8 cellular contexts compared by ENCODE assay signal in the genomic region with DNA sequence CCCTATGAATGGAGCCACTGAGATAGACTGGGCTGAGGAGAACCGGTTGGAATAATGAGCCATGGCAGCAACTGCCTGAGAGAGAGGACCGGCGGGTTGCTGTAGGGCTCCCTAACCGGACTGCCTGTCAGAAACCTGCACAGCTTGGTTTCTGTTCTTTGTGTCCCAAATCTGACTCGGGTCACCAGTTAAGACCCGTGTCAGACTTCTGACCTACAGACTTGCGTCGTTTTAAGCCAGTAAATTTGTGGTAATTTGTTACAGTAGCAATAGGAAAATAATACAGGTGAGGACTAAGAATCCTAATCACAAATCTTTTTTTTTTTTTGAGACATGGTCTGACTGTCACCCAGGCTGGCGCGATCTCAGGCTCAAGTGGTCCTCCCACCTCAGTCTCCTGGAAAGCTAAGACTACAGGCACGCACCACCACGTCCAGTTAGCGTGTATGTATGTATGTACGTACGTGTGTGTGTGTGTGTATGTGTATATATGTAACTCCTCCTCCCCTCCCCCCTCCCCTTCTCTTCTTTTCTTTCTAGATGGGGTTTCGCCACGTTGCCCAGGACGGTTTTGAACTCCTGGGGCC. TPM values are rescaled to one million over a fixed set of nuclear protein-coding genes. Genes with fewer than 3 reads are reported as not detected.
DNase-seq lines count a peak whose midpoint lies in the region; ATAC-seq, FAIRE-seq and TF ChIP-seq lines count a peak whose summit lies in the region.

No MANE protein-coding gene starts in this region.

- H3K4me2 ChIP-seq in keratinocyte (ENCODE audit: control insufficient read depth, extremely low read depth, insufficient read depth, low read depth, low read length): peak overlapping the region; percentile 88

- dilution Hi-C loops in keratinocyte (cut with MboI; ENCODE audit: extremely low pct_ligation_motif_present, low sequenced_read_pairs): no loop called here

- ATAC-seq in activated T-cell treated with anti-CD3 and anti-CD28 coated beads, Interleukin-2, amount 50 U/mL, for 72 hours (replicated peaks in 1 of 2): no peak
- no peak for ATAC-seq in activated T-helper 17 cell treated with anti-CD3 and anti-CD28 coated beads, Interleukin-2, amount 50 U/mL, for 72 hours (replicated peaks)
- ATAC-seq in HG02852 (IDR thresholded peaks at IDR 0.05; ENCODE audit: unreplicated experiment) (no peak), GM18873 (IDR thresholded peaks at IDR 0.05; ENCODE audit: low FRiP score, unreplicated experiment) (no peak)

- H3K4me1 ChIP-seq in keratinocyte (ENCODE audit: control insufficient read depth, extremely low read depth, insufficient read depth, low read length) (peaks cover 12% of the 10 kb centered on the region), thyroid gland (peaks cover 17 to 30% of the 10 kb centered on the region in 2 donors)

- H3K27ac ChIP-seq in keratinocyte (ENCODE audit: control insufficient read depth, insufficient read depth, low read length): peak overlapping the region; percentile 82
- peak overlapping the region; percentile 63 to 84 (median 74) for H3K27ac ChIP-seq in thyroid gland

- peak overlapping the region; percentile 85 for H3K27ac Mint-ChIP-seq in activated T-cell treated with anti-CD3 and anti-CD28 coated beads, Interleukin-2, amount 50 U/mL, for 72 hours
- H3K27ac Mint-ChIP-seq in activated T-helper 17 cell treated with anti-CD3 and anti-CD28 coated beads, Interleukin-2, amount 50 U/mL, for 72 hours: peak overlapping the region; percentile 100

- H3K4me3 ChIP-seq in keratinocyte (ENCODE audit: control insufficient read depth in 2 of 3, extremely low read depth in 1 of 3, insufficient read depth in 2 of 3, low read depth in 1 of 3, low read length in 3 of 3) (peak overlapping the region; percentile 73 to 89 (median 82)), thyroid gland (replicated peaks in 1 of 3) (peak overlapping the region; percentile 33 to 92 (median 83))

- H3K36me3 ChIP-seq in keratinocyte (ENCODE audit: control insufficient read depth in 2 of 2, extremely low read depth in 1 of 2, insufficient read depth in 2 of 2, low read length in 2 of 2) (peaks cover 32 to 53% of the 10 kb centered on the region in 2 experiments), thyroid gland (peaks cover 37 to 41% of the 10 kb centered on the region in 2 donors)

- peaks cover 49% of the 10 kb centered on the region for H3K4me1 Mint-ChIP-seq in activated T-cell treated with anti-CD3 and anti-CD28 coated beads, Interleukin-2, amount 50 U/mL, for 72 hours (ENCODE audit: low read depth)
- H3K4me1 Mint-ChIP-seq in activated T-helper 17 cell treated with anti-CD3 and anti-CD28 coated beads, Interleukin-2, amount 50 U/mL, for 72 hours: peaks cover 20% of the 10 kb centered on the region

- intact Hi-C loops in thyroid gland (cut with DNase I): no loop called here

- H3K9me3 ChIP-seq in keratinocyte (ENCODE audit: control insufficient read depth, low read depth, low read length) (no peaks in the 10 kb centered on the region), thyroid gland (no peaks in the 10 kb centered on the region)

- CTCF ChIA-PET in GM10248 (lab: Yijun Ruan, JAX): interaction anchor here (0.8 to 5.6 kb wide), 5 partner anchors 9 to 373 kb away, joined by 3 to 41 read pairs (median 8); a partner anchor contains a TSS

- TF ChIP-seq CTCF in keratinocyte (optimal IDR thresholded peaks at IDR 0.05 in 1 of 3, IDR thresholded peaks at IDR 0.05 in 1 of 3, conservative IDR thresholded peaks at IDR 0.05 in 1 of 3; ENCODE audit: extremely low read depth in 1 of 3, insufficient read depth in 2 of 3, low read length in 3 of 3) (no peak), thyroid gland (IDR thresholded peaks at IDR 0.05) (no peak), GM10248 (IDR thresholded peaks at IDR 0.05; ENCODE audit: control extremely low read depth, extremely low read depth, low read depth, missing control alignments) (no peak)

- no peaks in the 10 kb centered on the region for H4K20me1 ChIP-seq in keratinocyte (ENCODE audit: control insufficient read depth, extremely low read depth, insufficient read depth, low read length)

- no peak for DNase-seq in activated T-cell treated with anti-CD3 and anti-CD28 coated beads, Interleukin-2, amount 50 U/mL, for 72 hours
- DNase-seq in activated T-cell treated with anti-CD3 and anti-CD28 coated beads for 4 hours (no peak), keratinocyte (ENCODE audit: low read depth, low spot score) (no peak), thyroid gland (peak in 1 of 2 donors; percentile 16), GM10248 (ENCODE audit: extremely low spot score) (no peak)

- FAIRE-seq in keratinocyte (lab: Jason Lieb, UNC): no peak

- peaks cover 6 to 25% of the 10 kb centered on the region in 2 donors for H3K36me3 Mint-ChIP-seq in activated T-cell treated with anti-CD3 and anti-CD28 coated beads, Interleukin-2, amount 50 U/mL, for 72 hours (ENCODE audit: insufficient read depth in 2 of 2)
- H3K36me3 Mint-ChIP-seq in activated T-helper 17 cell treated with anti-CD3 and anti-CD28 coated beads, Interleukin-2, amount 50 U/mL, for 72 hours (ENCODE audit: low read depth): peaks cover 95% of the 10 kb centered on the region

- TF ChIP-seq POLR2A in thyroid gland (IDR thresholded peaks at IDR 0.05): no peak

- peak overlapping the region; percentile 88 for H3K9ac ChIP-seq in keratinocyte (ENCODE audit: control insufficient read depth, extremely low read depth, insufficient read depth, low read length)

- POLR2A ChIA-PET in GM10248 (lab: Yijun Ruan, JAX): interaction anchor here (0.9 to 2.0 kb wide), 4 partner anchors 9 to 274 kb away, joined by 3 to 6 read pairs (median 4); no protein-coding TSS in a partner anchor

- H3K27me3 Mint-ChIP-seq in activated T-cell treated with anti-CD3 and anti-CD28 coated beads, Interleukin-2, amount 50 U/mL, for 72 hours (ENCODE audit: low read depth): no peaks in the 10 kb centered on the region
- H3K27me3 Mint-ChIP-seq in activated T-helper 17 cell treated with anti-CD3 and anti-CD28 coated beads, Interleukin-2, amount 50 U/mL, for 72 hours: no peaks in the 10 kb centered on the region

- WGBS in thyroid gland, 2 donors: 30 to 31% methylated on average over 14 to 18 of the region's 18 CpGs

- no peaks in the 10 kb centered on the region for H3K9me1 ChIP-seq in keratinocyte (ENCODE audit: control insufficient read depth, extremely low read depth, insufficient read depth, low read length)

- H3K27me3 ChIP-seq in keratinocyte (ENCODE audit: control insufficient read depth, extremely low read depth, insufficient read depth, low read length): no peaks in the 10 kb centered on the region
- H3K27me3 ChIP-seq in thyroid gland: no peaks in the 10 kb centered on the region

- H2AFZ ChIP-seq in keratinocyte (ENCODE audit: control insufficient read depth, low read length): peak overlapping the region; percentile 84

- peaks cover 61% of the 10 kb centered on the region for H3K79me2 ChIP-seq in keratinocyte (ENCODE audit: control insufficient read depth, insufficient read depth, low read length)

- peak overlapping the region; percentile 91 to 95 for H3K4me3 Mint-ChIP-seq in activated T-cell treated with anti-CD3 and anti-CD28 coated beads, Interleukin-2, amount 50 U/mL, for 72 hours
- H3K4me3 Mint-ChIP-seq in activated T-helper 17 cell treated with anti-CD3 and anti-CD28 coated beads, Interleukin-2, amount 50 U/mL, for 72 hours: peak overlapping the region; percentile 100

- H3K9me3 Mint-ChIP-seq in activated T-cell treated with anti-CD3 and anti-CD28 coated beads, Interleukin-2, amount 50 U/mL, for 72 hours: no peaks in the 10 kb centered on the region
- H3K9me3 Mint-ChIP-seq in activated T-helper 17 cell treated with anti-CD3 and anti-CD28 coated beads, Interleukin-2, amount 50 U/mL, for 72 hours: no peaks in the 10 kb centered on the region

RNA-seq across cellular contexts. Expression of a gene that starts 0.7 kb away (rescaled TPM):
- total RNA-seq in activated T-cell treated with anti-CD3 and anti-CD28 coated beads, Interleukin-2, amount 50 U/mL, for 72 hours: 10 to 100 TPM; 59.9 to 72.3 TPM
- 100 to 1,000 TPM in 1 of 2 donors, 10 to 100 TPM in 1; 80.2 to 110 TPM for total RNA-seq in activated T-helper 17 cell treated with anti-CD3 and anti-CD28 coated beads, Interleukin-2, amount 50 U/mL, for 72 hours
- 79.9 to 95.6 TPM (median 81.6 TPM) in 3 replicates for polyA plus RNA-seq in keratinocyte
- 35.3 TPM for polyA plus RNA-seq in keratinocyte (2011; ENCODE audit: low read depth)
- polyA plus RNA-seq in keratinocyte (2011; cell fraction: cytosol; rRNA removed): 55.7 and 62.8 TPM in 2 replicates
- 162 and 178 TPM in 2 replicates for polyA plus RNA-seq in keratinocyte (2011; cell fraction: nucleus; rRNA removed)
- 71.2 and 71.6 TPM in 2 replicates for polyA plus RNA-seq in keratinocyte (2012; ENCODE audit: low replicate concordance)
- 71.9 to 122 TPM (median 76.6 TPM) in 3 replicates for polyA minus RNA-seq in keratinocyte
- polyA minus RNA-seq in keratinocyte (2011; cell fraction: cytosol; rRNA and poly(A)+ RNA removed): 36.3 TPM
- polyA minus RNA-seq in keratinocyte (2011; cell fraction: nucleus; rRNA and poly(A)+ RNA removed): 50.8 and 65.9 TPM in 2 replicates
- 10 to 100 TPM; 47.3 to 77.3 (median 62.1) TPM for total RNA-seq in thyroid gland

RNA-seq across cellular contexts. Expression of a gene that starts 7.7 kb away (rescaled TPM):
- total RNA-seq in activated T-cell treated with anti-CD3 and anti-CD28 coated beads, Interleukin-2, amount 50 U/mL, for 72 hours: 10 to 100 TPM; 73.6 to 79.8 TPM
- total RNA-seq in activated T-helper 17 cell treated with anti-CD3 and anti-CD28 coated beads, Interleukin-2, amount 50 U/mL, for 72 hours: 100 to 1,000 TPM in 1 of 2 donors, 10 to 100 TPM in 1; 78.2 to 103 TPM
- 45.8 to 52.0 TPM (median 47.6 TPM) in 3 replicates for polyA plus RNA-seq in keratinocyte
- 14.9 TPM for polyA plus RNA-seq in keratinocyte (2011; ENCODE audit: low read depth)
- 26.9 and 30.9 TPM in 2 replicates for polyA plus RNA-seq in keratinocyte (2011; cell fraction: cytosol; rRNA removed)
- 96.2 and 102 TPM in 2 replicates for polyA plus RNA-seq in keratinocyte (2011; cell fraction: nucleus; rRNA removed)
- polyA plus RNA-seq in keratinocyte (2012; ENCODE audit: low replicate concordance): 29.1 and 43.1 TPM in 2 replicates
- polyA minus RNA-seq in keratinocyte: 41.7 to 49.6 TPM (median 43.4 TPM) in 3 replicates
- 69.8 TPM for polyA minus RNA-seq in keratinocyte (2011; cell fraction: cytosol; rRNA and poly(A)+ RNA removed)
- 38.5 and 48.6 TPM in 2 replicates for polyA minus RNA-seq in keratinocyte (2011; cell fraction: nucleus; rRNA and poly(A)+ RNA removed)
- total RNA-seq in thyroid gland: 100 to 1,000 TPM; 240 to 522 (median 435) TPM

RNA-seq across cellular contexts. Expression of a gene that starts 32.0 kb away (rescaled TPM):
- total RNA-seq in activated T-cell treated with anti-CD3 and anti-CD28 coated beads, Interleukin-2, amount 50 U/mL, for 72 hours: 10 to 100 TPM; 79.6 to 82.7 TPM
- total RNA-seq in activated T-helper 17 cell treated with anti-CD3 and anti-CD28 coated beads, Interleukin-2, amount 50 U/mL, for 72 hours: 100 to 1,000 TPM in 1 of 2 donors, 10 to 100 TPM in 1; 77.6 to 128 TPM
- 34.4 to 79.9 TPM (median 46.4 TPM) in 3 replicates for polyA plus RNA-seq in keratinocyte
- polyA plus RNA-seq in keratinocyte (2011; ENCODE audit: low read depth): 37.6 TPM
- 53.1 and 67.3 TPM in 2 replicates for polyA plus RNA-seq in keratinocyte (2011; cell fraction: cytosol; rRNA removed)
- polyA plus RNA-seq in keratinocyte (2011; cell fraction: nucleus; rRNA removed): 137 and 149 TPM in 2 replicates
- polyA plus RNA-seq in keratinocyte (2012; ENCODE audit: low replicate concordance): 74.3 and 78.0 TPM in 2 replicates
- 119 to 232 TPM (median 133 TPM) in 3 replicates for polyA minus RNA-seq in keratinocyte
- polyA minus RNA-seq in keratinocyte (2011; cell fraction: cytosol; rRNA and poly(A)+ RNA removed): 96.3 TPM
- 138 and 184 TPM in 2 replicates for polyA minus RNA-seq in keratinocyte (2011; cell fraction: nucleus; rRNA and poly(A)+ RNA removed)
- total RNA-seq in thyroid gland: 100 to 1,000 TPM; 108 to 325 (median 201) TPM

RNA-seq across cellular contexts. Expression of a gene that starts 33.2 kb away (rescaled TPM):
- under 1 TPM; 0.12 to 0.25 TPM for total RNA-seq in activated T-cell treated with anti-CD3 and anti-CD28 coated beads, Interleukin-2, amount 50 U/mL, for 72 hours
- under 1 TPM in 1 of 2 donors, not detected in 1; 0.32 TPM for total RNA-seq in activated T-helper 17 cell treated with anti-CD3 and anti-CD28 coated beads, Interleukin-2, amount 50 U/mL, for 72 hours
- polyA plus RNA-seq in keratinocyte: 0.01 to 0.03 TPM in 2 of 3 replicates, not detected in the other
- polyA plus RNA-seq in keratinocyte (2011; ENCODE audit: low read depth): 0.16 TPM
- 0.02 TPM in 1 of 2 replicates, not detected in the other for polyA plus RNA-seq in keratinocyte (2011; cell fraction: cytosol; rRNA removed)
- 0.03 TPM in 1 of 2 replicates, not detected in the other for polyA plus RNA-seq in keratinocyte (2011; cell fraction: nucleus; rRNA removed)
- 0.02 and 0.37 TPM in 2 replicates for polyA plus RNA-seq in keratinocyte (2012; ENCODE audit: low replicate concordance)
- not detected in 3 replicates for polyA minus RNA-seq in keratinocyte
- not detected for polyA minus RNA-seq in keratinocyte (2011; cell fraction: cytosol; rRNA and poly(A)+ RNA removed)
- not detected in 2 replicates for polyA minus RNA-seq in keratinocyte (2011; cell fraction: nucleus; rRNA and poly(A)+ RNA removed)
- not detected for total RNA-seq in thyroid gland
